In the genomic region with DNA sequence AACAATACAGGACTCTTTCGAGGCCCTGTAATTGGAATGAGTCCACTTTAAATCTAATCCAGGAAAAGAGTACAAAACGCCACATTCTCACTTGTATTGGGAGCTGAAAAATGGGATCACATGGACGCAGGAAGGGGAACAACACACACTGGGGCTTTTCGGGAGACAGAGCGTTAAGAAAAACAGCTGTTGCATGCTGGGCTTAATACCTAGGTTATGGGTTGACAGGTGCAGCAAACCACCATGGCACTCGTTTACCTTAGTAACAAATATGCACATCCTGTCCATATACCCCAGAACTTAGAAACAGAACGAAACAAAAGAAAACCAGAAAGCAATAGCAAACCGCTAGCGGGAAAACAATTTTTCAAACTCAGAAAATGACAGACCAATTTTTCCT, we compare ENCODE assay signal across 27 cellular contexts.
DNase-seq lines count a peak whose midpoint lies in the region; ATAC-seq and TF ChIP-seq lines count a peak whose summit lies in the region.
"Had no signal": no experiment of that assay in that cellular context is flagged by ENCODE, and none has a peak within 500 bp of the region (broad histone marks: within the 10 kb centered on the region; RNA-seq: fewer than 3 reads in every experiment).

No MANE protein-coding gene starts in this region.

- no peaks in the 10 kb centered on the region for H3K36me3 Mint-ChIP-seq in activated T-cell treated with anti-CD3 and anti-CD28 coated beads, Interleukin-2, amount 50 U/mL, for 24 hours (ENCODE audit: low read depth)
- no peaks in the 10 kb centered on the region for H3K36me3 Mint-ChIP-seq in activated T-cell treated with anti-CD3 and anti-CD28 coated beads, Interleukin-2, amount 50 U/mL, for 4 hours (ENCODE audit: insufficient read depth)
- H3K36me3 Mint-ChIP-seq: stimulated activated effector memory CD8-positive, alpha-beta T cell treated with anti-CD3 and anti-CD28 coated beads, Interleukin-12 subunit alpha, Interleukin-12 subunit beta, amount 100 ng/mL, for 72 hours had no signal

- no peak for DNase-seq in activated T-cell treated with anti-CD3 and anti-CD28 coated beads, Interleukin-2, amount 50 U/mL, for 24 hours
- no peak for DNase-seq in activated T-cell treated with anti-CD3 and anti-CD28 coated beads, Interleukin-2, amount 50 U/mL, for 4 hours
- peak; percentile 48 for DNase-seq in Panc1 (ENCODE audit: low read depth, low spot score)
- DNase-seq in epidermal melanocyte (ENCODE audit: insufficient read length, low spot score), result peak; percentile 21
- DNase-seq in T-helper 1 cell, result no peak
- no peak for DNase-seq in islet precursor cell
- DNase-seq in NCI-H1105 (lab: John Stamatoyannopoulos, UW), result no peak
- no peak for DNase-seq in GM20000 (ENCODE audit: low spot score)
- DNase-seq: activated B cell treated with CpG ODN at 0.5 μM for 24 hours; activated CD4-positive, alpha-beta T cell treated with anti-CD3 and anti-CD28 coated beads, Interleukin-2, amount 50 U/mL, for 4 hours; activated naive CD4-positive, alpha-beta T cell treated with Interleukin-2 at 50 U/mL for 16 hours; body of pancreas; CD4-positive, CD25-positive, alpha-beta regulatory T cell; DMS79 treated with DMSO at 0.1 percent for 48 hours; gastrocnemius medialis; GM23248; left colon; NCI-H2081 treated with DMSO at 0.1 percent for 48 hours; NCI-H774; stimulated activated CD4-positive, alpha-beta T cell treated with anti-CD3 and anti-CD28 coated beads, Interleukin-15, amount 100 ng/mL, for 24 hours; substantia nigra; upper lobe of right lung had no signal

- no peak overlapping the region for H3K4me3 ChIP-seq in Panc1 (ENCODE audit: low read depth in 2 of 2, low read length in 2 of 2)
- H3K4me3 ChIP-seq: body of pancreas, gastrocnemius medialis, GM23248, hepatocyte, SK-N-MC, upper lobe of right lung had no signal

- H3K27ac Mint-ChIP-seq in activated T-cell treated with anti-CD3 and anti-CD28 coated beads, Interleukin-2, amount 50 U/mL, for 24 hours, result peak overlapping the region; percentile 0
- H3K27ac Mint-ChIP-seq: activated B cell treated with CpG ODN at 0.5 μM for 24 hours; CD4-positive, CD25-positive, alpha-beta regulatory T cell; natural killer cell treated with Interleukin-12 subunit alpha and Interleukin-12 subunit beta and Interleukin-15 and Interleukin-18, amount 100 ng/mL, for 72 hours; stimulated activated effector memory CD8-positive, alpha-beta T cell treated with anti-CD3 and anti-CD28 coated beads, Interleukin-12 subunit alpha, Interleukin-12 subunit beta, amount 100 ng/mL, for 72 hours; T-helper 1 cell treated with Interleukin-12 subunit alpha and Interleukin-12 subunit beta and Interleukin-4 antibody, amounts not matched to agents 30 μg/mL and 1 μg/mL, for 36 hours had no signal

- H3K36me3 ChIP-seq in Panc1 (ENCODE audit: control insufficient read depth, insufficient read depth, low read length), result no peaks in the 10 kb centered on the region
- H3K36me3 ChIP-seq: gastrocnemius medialis, upper lobe of right lung had no signal

- in situ Hi-C loops in Panc1 (cut with HindIII; ENCODE audit: low pct_unique_long_range_greater_than_20kb, low sequenced_read_pairs), result no loop called here

- TF ChIP-seq CTCF in Panc1 (IDR thresholded peaks at IDR 0.05), result no peak
- TF ChIP-seq CTCF in GM20000 (IDR thresholded peaks at IDR 0.05; ENCODE audit: extremely low read depth, missing control alignments), result no peak

- intact Hi-C loops in Panc1 (cut with micrococcal nuclease; ENCODE audit: unreplicated experiment), result no loop called here

- H3K27ac ChIP-seq in Panc1 (ENCODE audit: low read length), result no peak overlapping the region
- H3K27ac ChIP-seq: body of pancreas, gastrocnemius medialis, GM23248, hepatocyte, SK-N-MC, upper lobe of right lung had no signal

- POLR2A ChIA-PET in Panc1 (lab: Charles Lee), result no interaction called here

- H3K4me1 Mint-ChIP-seq in activated T-cell treated with anti-CD3 and anti-CD28 coated beads, Interleukin-2, amount 50 U/mL, for 24 hours (ENCODE audit: low read depth), result no peaks in the 10 kb centered on the region
- no peaks in the 10 kb centered on the region for H3K4me1 Mint-ChIP-seq in activated T-cell treated with anti-CD3 and anti-CD28 coated beads, Interleukin-2, amount 50 U/mL, for 4 hours (ENCODE audit: low read depth)
- H3K4me1 Mint-ChIP-seq: activated B cell treated with CpG ODN at 0.5 μM for 24 hours; CD4-positive, CD25-positive, alpha-beta regulatory T cell had no signal

- CTCF ChIA-PET in Panc1 (lab: Charles Lee), result no interaction called here

- no peaks in the 10 kb centered on the region for H3K4me1 ChIP-seq in Panc1 (ENCODE audit: control insufficient read depth, insufficient read depth, low read length)
- H3K4me1 ChIP-seq: body of pancreas, gastrocnemius medialis, upper lobe of right lung had no signal

- H3K27me3 ChIP-seq in Panc1 (ENCODE audit: control insufficient read depth, insufficient read depth, low read length), result no peaks in the 10 kb centered on the region
- H3K27me3 ChIP-seq: hepatocyte had no signal

- H3K9me3 ChIP-seq in Panc1 (ENCODE audit: control insufficient read depth, insufficient read depth, low read depth, low read length), result no peaks in the 10 kb centered on the region
- H3K9me3 ChIP-seq: body of pancreas, gastrocnemius medialis, upper lobe of right lung had no signal

- H3K4me3 Mint-ChIP-seq in activated T-cell treated with anti-CD3 and anti-CD28 coated beads, Interleukin-2, amount 50 U/mL, for 24 hours, result no peak overlapping the region
- H3K4me3 Mint-ChIP-seq in activated T-cell treated with anti-CD3 and anti-CD28 coated beads, Interleukin-2, amount 50 U/mL, for 4 hours, result no peak overlapping the region
- H3K4me3 Mint-ChIP-seq: activated B cell treated with CpG ODN at 0.5 μM for 24 hours; CD4-positive, CD25-positive, alpha-beta regulatory T cell; natural killer cell treated with Interleukin-12 subunit alpha and Interleukin-12 subunit beta and Interleukin-15 and Interleukin-18, amount 100 ng/mL, for 72 hours; stimulated activated effector memory CD8-positive, alpha-beta T cell treated with anti-CD3 and anti-CD28 coated beads, Interleukin-12 subunit alpha, Interleukin-12 subunit beta, amount 100 ng/mL, for 72 hours; T-helper 1 cell treated with Interleukin-12 subunit alpha and Interleukin-12 subunit beta and Interleukin-4 antibody, amounts not matched to agents 30 μg/mL and 1 μg/mL, for 36 hours had no signal

- ATAC-seq in activated T-cell treated with anti-CD3 and anti-CD28 coated beads, Interleukin-2, amount 50 U/mL, for 4 hours, result no peak
- no peak for ATAC-seq in Panc1
- ATAC-seq: gastrocnemius medialis; stimulated activated effector memory CD8-positive, alpha-beta T cell treated with anti-CD3 and anti-CD28 coated beads, Interleukin-12 subunit alpha, Interleukin-12 subunit beta, amount 100 ng/mL, for 72 hours had no signal

- H3K9me3 Mint-ChIP-seq in activated T-cell treated with anti-CD3 and anti-CD28 coated beads, Interleukin-2, amount 50 U/mL, for 24 hours, result peaks cover 40% of the 10 kb centered on the region
- peaks cover 35% of the 10 kb centered on the region for H3K9me3 Mint-ChIP-seq in activated T-cell treated with anti-CD3 and anti-CD28 coated beads, Interleukin-2, amount 50 U/mL, for 4 hours

- peaks cover 41% of the 10 kb centered on the region for H3K27me3 Mint-ChIP-seq in activated T-cell treated with anti-CD3 and anti-CD28 coated beads, Interleukin-2, amount 50 U/mL, for 24 hours
- H3K27me3 Mint-ChIP-seq in activated T-cell treated with anti-CD3 and anti-CD28 coated beads, Interleukin-2, amount 50 U/mL, for 4 hours (ENCODE audit: low read depth), result peaks cover 39% of the 10 kb centered on the region
- H3K27me3 Mint-ChIP-seq: CD4-positive, CD25-positive, alpha-beta regulatory T cell; natural killer cell treated with Interleukin-12 subunit alpha and Interleukin-12 subunit beta and Interleukin-15 and Interleukin-18, amount 100 ng/mL, for 72 hours had no signal

- no TSS peak for BruUV-seq in Panc1 (replicated peaks; lab: Mats Ljungman, UMichigan)

Comparison
In these comparisons a context has a peak if more than half of its experiments do, and no peak if none do; other contexts are left out.
1. DNase-seq: peak in Panc1 (single experiment) and epidermal melanocyte (single experiment); none in activated T-cell treated with anti-CD3 and anti-CD28 coated beads, Interleukin-2, amount 50 U/mL, for 24 hours (single experiment), activated T-cell treated with anti-CD3 and anti-CD28 coated beads, Interleukin-2, amount 50 U/mL, for 4 hours (single experiment), T-helper 1 cell (0 of 5), islet precursor cell (single experiment), NCI-H1105 (single experiment) and GM20000 (single experiment).